Comparison of ENCODE assay signal across 37 cellular contexts in the genomic region with DNA sequence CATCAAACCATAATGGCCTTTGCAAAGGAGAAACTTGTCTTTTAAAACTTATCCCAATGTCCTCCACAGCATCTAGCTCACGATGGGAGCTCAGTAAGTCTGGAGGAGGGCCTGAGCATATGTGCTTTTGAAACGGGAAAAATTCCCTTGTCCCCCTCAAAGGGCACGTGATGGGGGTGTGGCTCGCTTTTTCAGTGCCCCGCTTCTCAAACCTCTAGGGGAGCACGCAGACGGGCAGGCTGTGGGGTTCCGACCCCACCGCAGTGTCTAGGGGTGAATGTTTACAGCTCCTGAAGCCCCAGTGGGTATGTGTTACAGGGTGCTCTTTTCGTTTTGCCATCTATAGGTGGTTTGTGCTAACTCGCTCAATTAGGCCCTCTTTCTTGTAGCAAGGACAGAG. TPM values are rescaled to one million over a fixed set of nuclear protein-coding genes. Genes with fewer than 3 reads are reported as not detected.
"Had no signal": no experiment of that assay in that cellular context is flagged by ENCODE, and none has a peak within 500 bp of the region (broad histone marks: within the 10 kb centered on the region; RNA-seq: fewer than 3 reads in every experiment).

No MANE protein-coding gene starts in this region.

- H3K4me1 Mint-ChIP-seq: activated B cell treated with CpG ODN at 0.5 μM for 24 hours; activated CD4-positive, alpha-beta T cell treated with anti-CD3 and anti-CD28 coated beads, Interleukin-2, amount 10 ng/mL, durations not matched to agents 24 days and 14 days; activated naive CD8-positive, alpha-beta T cell treated with anti-CD3 and anti-CD28 coated beads for 36 hours; activated T-helper 17 cell treated with anti-CD3 and anti-CD28 coated beads, Interleukin-2, amount 50 U/mL, for 72 hours had no signal

- H3K4me1 ChIP-seq: adrenal gland, body of pancreas, breast epithelium had no signal

- H3K4me3 Mint-ChIP-seq: activated B cell treated with CpG ODN at 0.5 μM for 24 hours; activated CD4-positive, alpha-beta memory T cell treated with anti-CD3 and anti-CD28 coated beads for 36 hours; activated CD4-positive, alpha-beta T cell treated with anti-CD3 and anti-CD28 coated beads, Interleukin-2, amount 10 ng/mL, durations not matched to agents 24 days and 14 days; activated CD8-positive, alpha-beta T cell treated with anti-CD3 and anti-CD28 coated beads for 36 hours; activated naive CD4-positive, alpha-beta T cell treated with anti-CD3 and anti-CD28 coated beads for 36 hours; activated naive CD8-positive, alpha-beta T cell treated with anti-CD3 and anti-CD28 coated beads for 36 hours; activated T-cell treated with anti-CD3 and anti-CD28 coated beads, Interleukin-2, amount 50 U/mL, for 4 hours; activated T-cell treated with anti-CD3 and anti-CD28 coated beads, Interleukin-2, amount 50 U/mL, for 72 hours; activated T-helper 1 cell treated with anti-CD3 and anti-CD28 coated beads, Interleukin-12 subunit alpha, Interleukin-12 subunit beta, Interleukin-2, Interleukin-4 antibody, amounts not matched to agents 30 ng/mL and 10 ng/mL and 1 ng/mL, durations not matched to agents 14 hours and 24 hours and 36 hours; activated T-helper 17 cell treated with anti-CD3 and anti-CD28 coated beads, Interleukin-2, amount 50 U/mL, for 72 hours; T-helper 1 cell treated with Interleukin-12 subunit alpha and Interleukin-12 subunit beta and Interleukin-4 antibody, amounts not matched to agents 30 μg/mL and 1 μg/mL, for 36 hours; T-helper 2 cell treated with Interferon-gamma antibody and Interleukin-4, amounts not matched to agents 5 μg/mL and 100 μg/mL, for 36 hours had no signal

- H3K36me3 ChIP-seq: adrenal gland, brain microvascular endothelial cell, breast epithelium had no signal

- H3K27ac Mint-ChIP-seq: activated B cell treated with CpG ODN at 0.5 μM for 24 hours; activated CD4-positive, alpha-beta memory T cell treated with anti-CD3 and anti-CD28 coated beads for 36 hours; activated CD4-positive, alpha-beta T cell treated with anti-CD3 and anti-CD28 coated beads, Interleukin-2, amount 10 ng/mL, durations not matched to agents 24 days and 14 days; activated CD8-positive, alpha-beta T cell treated with anti-CD3 and anti-CD28 coated beads for 36 hours; activated naive CD4-positive, alpha-beta T cell treated with anti-CD3 and anti-CD28 coated beads for 36 hours; activated naive CD4-positive, alpha-beta T cell treated with anti-CD3 and anti-CD28 coated beads, Interleukin-2, amount 50 U/mL, for 72 hours; activated naive CD8-positive, alpha-beta T cell treated with anti-CD3 and anti-CD28 coated beads for 36 hours; activated T-cell treated with anti-CD3 and anti-CD28 coated beads, Interleukin-2, amount 50 U/mL, for 72 hours; activated T-helper 1 cell treated with anti-CD3 and anti-CD28 coated beads, Interleukin-12 subunit alpha, Interleukin-12 subunit beta, Interleukin-2, Interleukin-4 antibody, amounts not matched to agents 30 ng/mL and 10 ng/mL and 1 ng/mL, durations not matched to agents 14 hours and 24 hours and 36 hours; activated T-helper 17 cell treated with anti-CD3 and anti-CD28 coated beads, Interleukin-2, amount 50 U/mL, for 72 hours; T-helper 1 cell treated with Interleukin-12 subunit alpha and Interleukin-12 subunit beta and Interleukin-4 antibody, amounts not matched to agents 30 μg/mL and 1 μg/mL, for 36 hours; T-helper 2 cell treated with Interferon-gamma antibody and Interleukin-4, amounts not matched to agents 5 μg/mL and 100 μg/mL, for 36 hours had no signal

- H3K27me3 ChIP-seq: adrenal gland, body of pancreas, brain microvascular endothelial cell, breast epithelium had no signal

- H3K9me3 ChIP-seq: adrenal gland, body of pancreas, breast epithelium had no signal

- DNase-seq: activated B cell treated with CpG ODN at 0.5 μM for 24 hours; activated CD4-positive, alpha-beta memory T cell treated with anti-CD3 and anti-CD28 coated beads for 36 hours; activated CD4-positive, alpha-beta T cell treated with anti-CD3 and anti-CD28 coated beads for 4 hours; activated CD4-positive, alpha-beta T cell treated with anti-CD3 and anti-CD28 coated beads, Interleukin-2, amount 10 ng/mL, durations not matched to agents 24 days and 14 days; activated CD4-positive, alpha-beta T cell treated with anti-CD3 and anti-CD28 coated beads, Interleukin-2, amount 50 U/mL, for 1 hour; activated CD4-positive, alpha-beta T cell treated with anti-CD3 and anti-CD28 coated beads, Interleukin-2, amount 50 U/mL, for 4 hours; activated CD4-positive, CD25-positive, alpha-beta regulatory T cell treated with anti-CD3 and anti-CD28 coated beads, Interleukin-2, amount 50 U/mL, for 72 hours; activated CD8-positive, alpha-beta memory T cell treated with anti-CD3 and anti-CD28 coated beads, Interleukin-2, amount 50 U/mL, for 4 hours; activated CD8-positive, alpha-beta T cell treated with anti-CD3 and anti-CD28 coated beads for 36 hours; activated effector memory CD4-positive, alpha-beta T cell treated with anti-CD3 and anti-CD28 coated beads, Interleukin-2, amount 50 U/mL, for 16 hours; activated gamma-delta T cell treated with Interleukin-2 at 50 U/mL for 16 hours; activated naive CD4-positive, alpha-beta T cell; activated naive CD4-positive, alpha-beta T cell treated with anti-CD3 and anti-CD28 coated beads for 36 hours; activated naive CD4-positive, alpha-beta T cell treated with anti-CD3 and anti-CD28 coated beads, Interleukin-2, amount 50 U/mL, for 16 hours; activated naive CD8-positive, alpha-beta T cell treated with anti-CD3 and anti-CD28 coated beads for 36 hours; activated T-cell treated with anti-CD3 and anti-CD28 coated beads for 4 hours; activated T-cell treated with anti-CD3 and anti-CD28 coated beads, Interleukin-2, amount 50 U/mL, for 1 hour; activated T-cell treated with anti-CD3 and anti-CD28 coated beads, Interleukin-2, amount 50 U/mL, for 4 hours; activated T-cell treated with anti-CD3 and anti-CD28 coated beads, Interleukin-2, amount 50 U/mL, for 72 hours; adrenal gland; amniotic stem cell; aorta; brain microvascular endothelial cell; central memory CD4-positive, alpha-beta T cell; T-helper 1 cell; T-helper 2 cell; T-helper 9 cell had no signal

- H3K27ac ChIP-seq: adrenal gland, brain microvascular endothelial cell, breast epithelium, VCaP had no signal

- H3K36me3 Mint-ChIP-seq: activated CD4-positive, alpha-beta memory T cell treated with anti-CD3 and anti-CD28 coated beads for 36 hours; activated naive CD4-positive, alpha-beta T cell treated with anti-CD3 and anti-CD28 coated beads, Interleukin-2, amount 50 U/mL, for 72 hours; activated naive CD8-positive, alpha-beta T cell treated with anti-CD3 and anti-CD28 coated beads for 36 hours had no signal

- H3K27me3 Mint-ChIP-seq: activated B cell treated with CpG ODN at 0.5 μM for 24 hours; activated CD4-positive, alpha-beta memory T cell treated with anti-CD3 and anti-CD28 coated beads for 36 hours; activated CD4-positive, alpha-beta T cell treated with anti-CD3 and anti-CD28 coated beads, Interleukin-2, amount 10 ng/mL, durations not matched to agents 24 days and 14 days; activated CD8-positive, alpha-beta T cell treated with anti-CD3 and anti-CD28 coated beads for 36 hours; activated naive CD8-positive, alpha-beta T cell treated with anti-CD3 and anti-CD28 coated beads for 36 hours; activated T-helper 17 cell treated with anti-CD3 and anti-CD28 coated beads, Interleukin-2, amount 50 U/mL, for 72 hours had no signal

- H3K4me3 ChIP-seq: adrenal gland, body of pancreas, breast epithelium had no signal

- H3K9me3 Mint-ChIP-seq: activated B cell treated with CpG ODN at 0.5 μM for 24 hours; activated CD4-positive, alpha-beta memory T cell treated with anti-CD3 and anti-CD28 coated beads for 36 hours; activated CD4-positive, alpha-beta T cell treated with anti-CD3 and anti-CD28 coated beads, Interleukin-2, amount 10 ng/mL, durations not matched to agents 24 days and 14 days; activated naive CD4-positive, alpha-beta T cell treated with anti-CD3 and anti-CD28 coated beads for 36 hours; activated naive CD8-positive, alpha-beta T cell treated with anti-CD3 and anti-CD28 coated beads for 36 hours; activated T-cell treated with anti-CD3 and anti-CD28 coated beads, Interleukin-2, amount 50 U/mL, for 4 hours; activated T-cell treated with anti-CD3 and anti-CD28 coated beads, Interleukin-2, amount 50 U/mL, for 72 hours; activated T-helper 1 cell treated with anti-CD3 and anti-CD28 coated beads, Interleukin-12 subunit alpha, Interleukin-12 subunit beta, Interleukin-2, Interleukin-4 antibody, amounts not matched to agents 30 ng/mL and 10 ng/mL and 1 ng/mL, durations not matched to agents 14 hours and 24 hours and 36 hours; T-helper 2 cell treated with Interferon-gamma antibody and Interleukin-4, amounts not matched to agents 5 μg/mL and 100 μg/mL, for 36 hours had no signal

RNA-seq across cellular contexts. Expression of a gene that starts 31.2 kb away (rescaled TPM):
- total RNA-seq: activated B cell treated with CpG ODN at 0.5 μM for 24 hours; activated CD4-positive, alpha-beta memory T cell treated with anti-CD3 and anti-CD28 coated beads for 36 hours; activated CD4-positive, alpha-beta T cell treated with anti-CD3 and anti-CD28 coated beads, Interleukin-2, amount 10 ng/mL, durations not matched to agents 24 days and 14 days; activated CD8-positive, alpha-beta memory T cell treated with anti-CD3 and anti-CD28 coated beads for 36 hours; activated CD8-positive, alpha-beta T cell treated with anti-CD3 and anti-CD28 coated beads for 36 hours; activated naive CD4-positive, alpha-beta T cell treated with anti-CD3 and anti-CD28 coated beads for 36 hours; activated naive CD4-positive, alpha-beta T cell treated with anti-CD3 and anti-CD28 coated beads, Interleukin-2, amount 50 U/mL, for 72 hours; activated naive CD8-positive, alpha-beta T cell treated with anti-CD3 and anti-CD28 coated beads for 36 hours; activated T-cell treated with anti-CD3 and anti-CD28 coated beads, Interleukin-2, amount 50 U/mL, for 4 hours; activated T-cell treated with anti-CD3 and anti-CD28 coated beads, Interleukin-2, amount 50 U/mL, for 72 hours; activated T-helper 1 cell treated with anti-CD3 and anti-CD28 coated beads, Interleukin-12 subunit alpha, Interleukin-12 subunit beta, Interleukin-2, Interleukin-4 antibody, amounts not matched to agents 30 ng/mL and 10 ng/mL and 1 ng/mL, durations not matched to agents 14 hours and 24 hours and 36 hours; activated T-helper 17 cell treated with anti-CD3 and anti-CD28 coated beads, Interleukin-2, amount 50 U/mL, for 72 hours; astrocyte had no signal
